11 cellular contexts compared by ENCODE assay signal in genomic region chr7:122715183-122715582, GRCh38. TPM values are rescaled to one million over a fixed set of nuclear protein-coding genes. Genes with fewer than 3 reads are reported as not detected.
"Had no signal": no experiment of that assay in that cellular context is flagged by ENCODE, and none has a peak within 500 bp of the region (broad histone marks: within the 10 kb centered on the region; RNA-seq: fewer than 3 reads in every experiment).

No MANE protein-coding gene starts in this region.

- H3K4me1 ChIP-seq: HAP-1 had no signal

- H3K27ac Mint-ChIP-seq: HFFc6, IgD-negative memory B cell had no signal

- H3K27me3 Mint-ChIP-seq: IgD-negative memory B cell had no signal

- H3K36me3 Mint-ChIP-seq: IgD-negative memory B cell had no signal

- DNase-seq: GM23248, GOT3, H7, HFFc6, KBM-7 had no signal

- H3K4me3 Mint-ChIP-seq: HFFc6 had no signal

- H3K9me3 ChIP-seq: HAP-1 had no signal

- ATAC-seq: HCT116, HepG2 had no signal

- H3K27ac ChIP-seq: GM23248, HL-60 had no signal

- H3K36me3 ChIP-seq: HAP-1 had no signal

- H3K9ac ChIP-seq: GM23248 had no signal

- FAIRE-seq: HepG2 had no signal

- H3K4me3 ChIP-seq: GM23248, HAP-1 had no signal

- H2AFZ ChIP-seq: GM23248 had no signal

- H3K4me1 Mint-ChIP-seq: IgD-negative memory B cell had no signal

RNA-seq across cellular contexts. Expression of gene RNF148, which starts 12.5 kb away (rescaled TPM):
- total RNA-seq: GM23248, H7, HFFc6 had no signal
- polyA plus RNA-seq: GM23248, IgD-negative memory B cell had no signal

RNA-seq across cellular contexts. Expression of gene RNF133, which starts 16.3 kb away (rescaled TPM):
- total RNA-seq: GM23248, H4, H7, HFFc6 had no signal
- polyA plus RNA-seq: GM23248, IgD-negative memory B cell had no signal
